In genomic region chr2:239268082-239268481, GRCh38 we compare ENCODE assay signal across 9 cellular contexts.
DNase-seq lines count a peak whose midpoint lies in the region; ATAC-seq and TF ChIP-seq lines count a peak whose summit lies in the region.
"Had no signal": no experiment of that assay in that cellular context is flagged by ENCODE, and none has a peak within 500 bp of the region (broad histone marks: within the 10 kb centered on the region; RNA-seq: fewer than 3 reads in every experiment).

No MANE protein-coding gene starts in this region.

- H3K14ac ChIP-seq in IMR-90 (replicated peaks; ENCODE audit: low read depth, low read length) = 0 out of 2 replicates have a peak overlapping the region, but pooled peaks have one; percentile 4

- H3K36me3 ChIP-seq in IMR-90 (ENCODE audit: control insufficient read depth, insufficient read depth, low read length) (no peaks in the 10 kb centered on the region), spleen (no peaks in the 10 kb centered on the region)
- H3K36me3 ChIP-seq: SJCRH30 had no signal

- peak overlapping the region; percentile 28 for H2BK120ac ChIP-seq in IMR-90 (ENCODE audit: low read depth, low read length)

- peak overlapping the region; percentile 73 for H3K4ac ChIP-seq in IMR-90 (ENCODE audit: low read depth, low read length)

- H2BK15ac ChIP-seq in IMR-90 (ENCODE audit: low read depth, low read length) = no peak overlapping the region

- TF ChIP-seq CTCF in IMR-90 (conservative IDR thresholded peaks at IDR 0.05; ENCODE audit: low read depth, low read length) (no peak), spleen (IDR thresholded peaks at IDR 0.05 in 8 of 11, conservative IDR thresholded peaks at IDR 0.05 in 3 of 11) (no peak), endothelial cell (IDR thresholded peaks at IDR 0.05; ENCODE audit: unreplicated experiment) (no peak)

- H4K20me1 ChIP-seq in IMR-90 (ENCODE audit: insufficient read depth, low read length) = 0 out of 2 replicates have a peak, but pooled peaks cover 3% of the 10 kb centered on the region

- H4K91ac ChIP-seq in IMR-90 (ENCODE audit: insufficient read depth, low read depth, low read length) = peak overlapping the region; percentile 26

- dilution Hi-C loops in IMR-90 (cut with HindIII; ENCODE audit: low sequenced_read_pairs, unreplicated experiment) = no loop called here

- POLR2A ChIA-PET in IMR-90 (lab: Charles Lee; ENCODE audit: unreplicated experiment) = no interaction called here

- no peaks in the 10 kb centered on the region for H3K36me3 Mint-ChIP-seq in endothelial cell (ENCODE audit: low read depth, unreplicated experiment)

- 100% methylated on average over 1 of the region's 6 CpGs; no CpG with 5 or more reads in 1 of the 2 experiments for WGBS in IMR-90 (ENCODE audit: extremely low coverage in 2 of 2, insufficient read length in 1 of 2), 2 experiments
- WGBS in spleen, 5 donors = 44 to 59% (median 49%) methylated on average over 6 of the region's 6 CpGs

- no peak overlapping the region for H3K56ac ChIP-seq in IMR-90 (ENCODE audit: extremely low read depth, insufficient read depth, low read length)

- H2AK5ac ChIP-seq in IMR-90 (ENCODE audit: low read depth, low read length) = peak overlapping the region; percentile 57; the same call in 1 of the 2 replicates

- CTCF ChIA-PET in IMR-90 (lab: Yijun Ruan, JAX) = interaction anchor here (1.2 kb wide), 1 partner anchor 20 kb away, joined by 3 read pairs; no protein-coding TSS in a partner anchor

- BruUV-seq in IMR-90 (replicated peaks; lab: Mats Ljungman, UMichigan) = no TSS peak

- no peak overlapping the region for H3K9ac ChIP-seq in IMR-90 (ENCODE audit: low read depth, low read length)

- no peak overlapping the region for H3K23ac ChIP-seq in IMR-90 (ENCODE audit: low read depth, low read length)

- no peak overlapping the region for H2AK9ac ChIP-seq in IMR-90 (replicated peaks; ENCODE audit: low read depth, low read length, poor library complexity)

- DNase-seq in IMR-90 = no peak
- peak; percentile 50 for DNase-seq in amniotic epithelial cell (ENCODE audit: low read depth)
- DNase-seq in left colon = peak; percentile 78 to 83
- peak; percentile 84 for DNase-seq in spleen
- no peak for DNase-seq in NCI-H345 (lab: John Stamatoyannopoulos, UW)
- no peak for DNase-seq in endothelial cell (ENCODE audit: low spot score)
- no peak for DNase-seq in activated effector memory CD4-positive, alpha-beta T cell treated with Interleukin-2 at 50 U/mL for 16 hours
- no peak for DNase-seq in NCI-H446 (lab: John Stamatoyannopoulos, UW)

- peak overlapping the region; percentile 78 for H2BK5ac ChIP-seq in IMR-90 (ENCODE audit: low read depth, low read length, poor library complexity, severe bottlenecking)

- TF ChIP-seq RAD21 in IMR-90 (IDR thresholded peaks at IDR 0.05; ENCODE audit: low read length) = no peak

- peaks cover 50% of the 10 kb centered on the region for H3K4me1 Mint-ChIP-seq in endothelial cell (ENCODE audit: unreplicated experiment)

- no peak overlapping the region for H3K4me3 Mint-ChIP-seq in endothelial cell (ENCODE audit: unreplicated experiment)

- no peak overlapping the region for H3K27ac Mint-ChIP-seq in endothelial cell (ENCODE audit: unreplicated experiment)

- H4K5ac ChIP-seq in IMR-90 (ENCODE audit: low read depth, low read length) = peak overlapping the region; percentile 66; the same call in 1 of the 2 replicates

- peaks cover 50 to 83% of the 10 kb centered on the region in 2 experiments for H3K79me1 ChIP-seq in IMR-90 (ENCODE audit: low read depth in 1 of 2, low read length in 2 of 2)

- TF ChIP-seq POLR2A in IMR-90 (IDR thresholded peaks at IDR 0.05; ENCODE audit: low read depth, low read length) (no peak), spleen (IDR thresholded peaks at IDR 0.05) (no peak)

- no peak overlapping the region for H3K4me2 ChIP-seq in IMR-90 (ENCODE audit: low read depth, low read length)

- peak overlapping the region; percentile 50 for H2BK20ac ChIP-seq in IMR-90 (ENCODE audit: low read depth, low read length)

- peak overlapping the region; percentile 36 to 86; a peak in 2 of 4 replicates for H4K8ac ChIP-seq in IMR-90 (ENCODE audit: low read depth in 2 of 2, low read length in 2 of 2)

- ATAC-seq in IMR-90 (ENCODE audit: low read depth) (no peak), left colon (peak; percentile 77)

- no peaks in the 10 kb centered on the region for H3K9me3 ChIP-seq in IMR-90 (ENCODE audit: control insufficient read depth, insufficient read depth, low read length)
- H3K9me3 ChIP-seq in spleen = no peaks in the 10 kb centered on the region
- H3K9me3 ChIP-seq: SJCRH30 had no signal

- H2AFZ ChIP-seq in IMR-90 (replicated peaks; ENCODE audit: low read length, poor library complexity) = no peak overlapping the region

- H3K4me1 ChIP-seq in IMR-90 (ENCODE audit: control insufficient read depth, insufficient read depth, low read length) (peaks cover 52% of the 10 kb centered on the region), spleen (peaks cover 49 to 98% (median 75%) of the 10 kb centered on the region in 6 donors)

- H3K27me3 ChIP-seq in IMR-90 (ENCODE audit: control insufficient read depth, insufficient read depth, low read length) (no peaks in the 10 kb centered on the region), spleen (replicated peaks in 1 of 7) (peaks cover 0 to 29% (median 0%) of the 10 kb centered on the region in 7 donors)
- H3K27me3 ChIP-seq: SJCRH30 had no signal

- H3K9me3 Mint-ChIP-seq in endothelial cell (ENCODE audit: unreplicated experiment) = no peaks in the 10 kb centered on the region

- H3K27ac ChIP-seq in IMR-90 (ENCODE audit: insufficient read depth, low read length) = peak overlapping the region; percentile 75; the same call in 1 of the 2 replicates
- peak overlapping the region; percentile 10 to 96 (median 92) for H3K27ac ChIP-seq in spleen

- peak overlapping the region; percentile 62 for H3K18ac ChIP-seq in IMR-90 (ENCODE audit: low read depth, low read length)

- peaks cover 9% of the 10 kb centered on the region for H3K27me3 Mint-ChIP-seq in endothelial cell (ENCODE audit: unreplicated experiment)

- H3K4me3 ChIP-seq in IMR-90 (ENCODE audit: insufficient read depth, low read depth, low read length) = no peak overlapping the region
- H3K4me3 ChIP-seq in spleen = peak overlapping the region in 1 of 8 donors; percentile 67
- H3K4me3 ChIP-seq: SJCRH30 had no signal

- intact Hi-C loops in IMR-90 (cut with micrococcal nuclease) = no loop called here
- intact Hi-C loops in left colon (cut with DNase I, micrococcal nuclease) = no loop called here
- intact Hi-C loops in spleen (cut with DNase I; ENCODE audit: low total_unique reads) = no loop called here

- peaks cover 35% of the 10 kb centered on the region for H3K9me1 ChIP-seq in IMR-90 (ENCODE audit: insufficient read depth, low read length)

- in situ Hi-C loops in IMR-90 (cut with MboI; ENCODE audit: low sequenced_read_pairs) = no loop called here

TF ChIP-seq in IMR-90, 13 proteins besides CTCF, POLR2A, EP300 and RAD21:
- TF ChIP-seq NFE2L2 (IDR thresholded peaks at IDR 0.05; ENCODE audit: low read depth, low read length) (no peak), RFX5 (IDR thresholded peaks at IDR 0.05; ENCODE audit: low read depth, low read length) (no peak), CEBPB (IDR thresholded peaks at IDR 0.05; ENCODE audit: low read depth, low read length) (no peak), BHLHE40 (IDR thresholded peaks at IDR 0.05; ENCODE audit: low read depth, low read length) (no peak), MAZ (IDR thresholded peaks at IDR 0.05; ENCODE audit: borderline replicate concordance, low read depth, low read length) (no peak), CHD1 (IDR thresholded peaks at IDR 0.05; ENCODE audit: low read depth, low read length) (no peak), FOS (IDR thresholded peaks at IDR 0.05; ENCODE audit: low read depth, low read length) (no peak), USF2 (IDR thresholded peaks at IDR 0.05; ENCODE audit: low read depth, low read length) (no peak), SMC3 (IDR thresholded peaks at IDR 0.05; ENCODE audit: low read depth, low read length) (no peak), ELK1 (IDR thresholded peaks at IDR 0.05; ENCODE audit: borderline replicate concordance, low read depth, low read length) (no peak), RCOR1 (IDR thresholded peaks at IDR 0.05; ENCODE audit: insufficient replicate concordance, low read length) (no peak), MXI1 (IDR thresholded peaks at IDR 0.05; ENCODE audit: borderline replicate concordance, low read depth, low read length) (no peak), MAFK (IDR thresholded peaks at IDR 0.05; ENCODE audit: low read depth, low read length) (no peak)
TF ChIP-seq in IMR-90: peak in this region for 0.

Comparison
In these comparisons a context has a peak if more than half of its experiments do, and no peak if none do; other contexts are left out.
1. DNase-seq: peak in amniotic epithelial cell (single experiment), left colon (2 of 2) and spleen (single experiment); none in IMR-90 (single experiment), NCI-H345 (single experiment), endothelial cell (single experiment), activated effector memory CD4-positive, alpha-beta T cell treated with Interleukin-2 at 50 U/mL for 16 hours (single experiment) and NCI-H446 (0 of 2).